Comparison of ENCODE assay signal across 26 cellular contexts in the genomic region with DNA sequence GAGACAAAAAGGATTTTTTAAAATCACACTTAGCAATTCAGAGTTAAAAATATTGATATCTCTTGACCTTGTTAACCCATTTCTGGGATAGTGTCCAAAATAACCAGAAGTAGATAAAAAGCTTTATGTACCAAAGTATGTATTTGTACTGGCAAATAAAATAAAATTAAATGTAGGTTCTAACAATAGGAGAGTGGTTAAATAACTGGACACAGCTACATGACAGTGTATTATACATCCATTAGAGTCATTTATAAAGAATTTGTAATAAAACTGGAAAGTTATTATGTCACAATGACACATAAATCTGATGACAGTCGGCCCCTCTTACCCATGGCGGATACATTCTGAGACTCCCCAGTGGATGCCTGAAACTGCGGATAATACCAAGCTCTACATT. TPM values are rescaled to one million over a fixed set of nuclear protein-coding genes. Genes with fewer than 3 reads are reported as not detected.
DNase-seq lines count a peak whose midpoint lies in the region; ATAC-seq, FAIRE-seq and TF ChIP-seq lines count a peak whose summit lies in the region.
"Had no signal": no experiment of that assay in that cellular context is flagged by ENCODE, and none has a peak within 500 bp of the region (broad histone marks: within the 10 kb centered on the region; RNA-seq: fewer than 3 reads in every experiment).

No MANE protein-coding gene starts in this region.

- no peaks in the 10 kb centered on the region for H3K27me3 ChIP-seq in GM12878 (replicated peaks in 1 of 2; ENCODE audit: control insufficient read depth in 2 of 2, insufficient read depth in 2 of 2, low read length in 1 of 2)
- H3K27me3 ChIP-seq in pancreas = no peaks in the 10 kb centered on the region
- H3K27me3 ChIP-seq: BLaER1 had no signal

- H3K27ac ChIP-seq in GM12878 (ENCODE audit: control insufficient read depth, insufficient read depth) (no peak overlapping the region), pancreas (no peak overlapping the region)
- H3K27ac ChIP-seq: BLaER1, HL-60 had no signal

- H3K4me1 ChIP-seq in GM12878 (ENCODE audit: control insufficient read depth, insufficient read depth, low read length) = no peaks in the 10 kb centered on the region
- peaks cover 0 to 16% (median 6%) of the 10 kb centered on the region in 3 donors for H3K4me1 ChIP-seq in pancreas
- H3K4me1 ChIP-seq: BLaER1, Caco-2 had no signal

- peak; percentile 31 for DNase-seq in EL
- peak; percentile 22 for DNase-seq in HTR-8/SVneo (ENCODE audit: insufficient read length, low spot score)
- DNase-seq in GM12878 (ENCODE audit: low read depth, low spot score) = no peak
- no peak for DNase-seq in pancreas
- DNase-seq in activated naive CD4-positive, alpha-beta T cell treated with anti-CD3 and anti-CD28 coated beads for 36 hours = no peak
- no peak for DNase-seq in glutamatergic neuron
- DNase-seq: ACHN; Caco-2; CD4-positive, alpha-beta T cell; DMS 273 treated with DMSO at 0.1 percent for 48 hours; DMS79 treated with DMSO at 0.1 percent for 48 hours; HFFc6; KBM-7; NCI-H1105; NCI-H146; NCI-H2029; NCI-H2171; NCI-H345; NCI-H524; NCI-H774; Right ventricle myocardium superior; SW 1271 had no signal

- no peak for TF ChIP-seq EP300 in GM12878 (IDR thresholded peaks at IDR 0.05; ENCODE audit: borderline replicate concordance in 1 of 2, control insufficient read depth in 1 of 2, low read depth in 2 of 2, low read length in 2 of 2)

- no peaks in the 10 kb centered on the region; the same call in 1 of the 3 replicates for H3K9me3 ChIP-seq in GM12878 (replicated peaks; ENCODE audit: control insufficient read depth, insufficient read depth, low read length)
- no peaks in the 10 kb centered on the region for H3K9me3 ChIP-seq in pancreas
- H3K9me3 ChIP-seq: Caco-2 had no signal

- ATAC-seq in GM12878 (no peak), pancreas (peak in 3 of 4 donors; percentile 47 to 83 (median 73)), HG03432 (IDR thresholded peaks at IDR 0.05; ENCODE audit: unreplicated experiment) (no peak)

- H3K4me2 ChIP-seq in GM12878 (ENCODE audit: control insufficient read depth, insufficient read depth) = no peak overlapping the region
- H3K4me2 ChIP-seq: BLaER1 had no signal

- H3K4me3 ChIP-seq in GM12878 = no peak overlapping the region
- no peak overlapping the region for H3K4me3 ChIP-seq in pancreas
- H3K4me3 ChIP-seq: BLaER1 had no signal

- TF ChIP-seq CTCF in GM12878 (IDR thresholded peaks at IDR 0.05 in 2 of 3, conservative IDR thresholded peaks at IDR 0.05 in 1 of 3; ENCODE audit: control insufficient read depth in 2 of 3, extremely low read depth in 1 of 3, insufficient read depth in 1 of 3, low read depth in 3 of 3, low read length in 3 of 3) = no peak
- TF ChIP-seq CTCF in pancreas (IDR thresholded peaks at IDR 0.05) = no peak
- TF ChIP-seq CTCF in glutamatergic neuron (IDR thresholded peaks at IDR 0.05; ENCODE audit: partially characterized antibody, unreplicated experiment) = no peak

- WGBS in GM12878 (ENCODE audit: insufficient coverage, insufficient replicate concordance, low lambda C conversion rate, missing lambda C conversion rate) = 98% methylated on average over 3 of the region's 3 CpGs
- 36 to 38% methylated on average over 3 of the region's 3 CpGs for WGBS in pancreas, 2 donors

- no peak for TF ChIP-seq POLR2A in GM12878 (IDR thresholded peaks at IDR 0.05; ENCODE audit: low read depth, low read length)

- in situ Hi-C loops in GM12878 (cut with MboI) = no loop called here

- POLR2A ChIA-PET in GM12878 (lab: Charles Lee) = no interaction called here

- H2AFZ ChIP-seq in GM12878 (ENCODE audit: control insufficient read depth, low read depth, low read length) = no peak overlapping the region

- H3K79me2 ChIP-seq in GM12878 (ENCODE audit: control insufficient read depth, insufficient read depth, low read length) = peaks cover 14% of the 10 kb centered on the region

- TF ChIP-seq RAD21 in GM12878 (IDR thresholded peaks at IDR 0.05; ENCODE audit: insufficient read depth, low read depth, low read length) = no peak

- no peaks in the 10 kb centered on the region for H3K9me3 Mint-ChIP-seq in activated naive CD4-positive, alpha-beta T cell treated with anti-CD3 and anti-CD28 coated beads for 36 hours
- H3K9me3 Mint-ChIP-seq in glutamatergic neuron (ENCODE audit: unreplicated experiment) = no peaks in the 10 kb centered on the region
- H3K9me3 Mint-ChIP-seq: HFFc6 had no signal

- SMC1A ChIA-PET in GM12878 (lab: Charles Lee; ENCODE audit: uncharacterized antibody, unreplicated experiment) = interaction anchor here (0.7 to 1.8 kb wide), 5 partner anchors 14 to 28 kb away, joined by 3 to 7 read pairs (median 4); no protein-coding TSS in a partner anchor

- no peaks in the 10 kb centered on the region for H3K4me1 Mint-ChIP-seq in activated naive CD4-positive, alpha-beta T cell treated with anti-CD3 and anti-CD28 coated beads for 36 hours (ENCODE audit: low read depth)
- no peaks in the 10 kb centered on the region for H3K4me1 Mint-ChIP-seq in glutamatergic neuron (ENCODE audit: low read depth, unreplicated experiment)

- H3K27me3 Mint-ChIP-seq in activated naive CD4-positive, alpha-beta T cell treated with anti-CD3 and anti-CD28 coated beads for 36 hours (ENCODE audit: low read depth) = peaks cover 12% of the 10 kb centered on the region
- H3K27me3 Mint-ChIP-seq in glutamatergic neuron (ENCODE audit: unreplicated experiment) = no peaks in the 10 kb centered on the region

- intact Hi-C loops in GM12878 (cut with micrococcal nuclease; ENCODE audit: unreplicated experiment) = no loop called here
- intact Hi-C loops in pancreas (cut with DNase I) = no loop called here
- intact Hi-C loops in activated naive CD4-positive, alpha-beta T cell treated with anti-CD3 and anti-CD28 coated beads for 36 hours (cut with micrococcal nuclease) = no loop called here

- FAIRE-seq in HTR-8/SVneo (lab: Jason Lieb, UNC) (peak; percentile 36), GM12878 (lab: Jason Lieb, UNC) (peak; percentile 75), pancreas (lab: Jason Lieb, UNC) (peak; percentile 53)
- FAIRE-seq: GM18507 had no signal

- RAD21 ChIA-PET in GM12878 (lab: Charles Lee; ENCODE audit: unreplicated experiment) = no interaction called here

- H3K4me3 Mint-ChIP-seq in activated naive CD4-positive, alpha-beta T cell treated with anti-CD3 and anti-CD28 coated beads for 36 hours = no peak overlapping the region
- H3K4me3 Mint-ChIP-seq in glutamatergic neuron (ENCODE audit: unreplicated experiment) = no peak overlapping the region
- H3K4me3 Mint-ChIP-seq: CD4-positive, alpha-beta T cell; HFFc6 had no signal

- no peak overlapping the region for H3K27ac Mint-ChIP-seq in activated naive CD4-positive, alpha-beta T cell treated with anti-CD3 and anti-CD28 coated beads for 36 hours
- no peak overlapping the region for H3K27ac Mint-ChIP-seq in glutamatergic neuron (ENCODE audit: unreplicated experiment)
- H3K27ac Mint-ChIP-seq: CD4-positive, alpha-beta T cell had no signal

- CTCF ChIA-PET in GM12878 (lab: Yijun Ruan, JAX) = interaction anchor here (1.0 to 1.4 kb wide), 2 partner anchors 16 to 43 kb away, joined by 3 read pairs; no protein-coding TSS in a partner anchor
- CTCF ChIA-PET in activated naive CD4-positive, alpha-beta T cell treated with anti-CD3 and anti-CD28 coated beads for 36 hours (lab: Charles Lee) = no interaction called here

- no TSS peak for BruUV-seq in GM12878 (replicated peaks; lab: Mats Ljungman, UMichigan)

- no peaks in the 10 kb centered on the region for H3K36me3 Mint-ChIP-seq in activated naive CD4-positive, alpha-beta T cell treated with anti-CD3 and anti-CD28 coated beads for 36 hours (ENCODE audit: low read depth)
- no peaks in the 10 kb centered on the region for H3K36me3 Mint-ChIP-seq in glutamatergic neuron (ENCODE audit: unreplicated experiment)

- no peaks in the 10 kb centered on the region for H4K20me1 ChIP-seq in GM12878 (ENCODE audit: control insufficient read depth, insufficient read depth)
- H4K20me1 ChIP-seq: BLaER1 had no signal

- peaks cover 2 to 9% of the 10 kb centered on the region in 2 experiments; a peak in 3 of 4 replicates for H3K36me3 ChIP-seq in GM12878 (ENCODE audit: control insufficient read depth in 2 of 2, insufficient read depth in 2 of 2, low read length in 1 of 2)
- H3K36me3 ChIP-seq in pancreas = no peaks in the 10 kb centered on the region
- H3K36me3 ChIP-seq: BLaER1 had no signal

- no peak overlapping the region for H3K9ac ChIP-seq in GM12878 (ENCODE audit: control insufficient read depth, insufficient read depth, low read length)
- H3K9ac ChIP-seq: BLaER1 had no signal

TF ChIP-seq in GM12878, 131 proteins besides CTCF, POLR2A, EP300 and RAD21 (continues in another document):
- TF ChIP-seq BMI1 (IDR thresholded peaks at IDR 0.05; ENCODE audit: borderline replicate concordance) (no peak), LARP7 (IDR thresholded peaks at IDR 0.05) (no peak)

RNA-seq across cellular contexts. Expression of a gene that starts 34.0 kb away (rescaled TPM):
- total RNA-seq in GM12878 (2013; cell fraction: nucleolus; rRNA removed) = 49.7 and 52.1 TPM in 2 replicates
- total RNA-seq in GM12878 (2014; rRNA removed) = 37.2 and 40.4 TPM in 2 replicates
- 53.6 TPM in 2 replicates for total RNA-seq in GM12878 (2014; rRNA removed; fragmentation: Illumina TruSeq; extraction: Trizol)
- total RNA-seq in GM12878 (2021) = 47.2 and 51.7 TPM in 2 replicates
- polyA plus RNA-seq in GM12878 (2011; ENCODE audit: low read depth) = 13.3 TPM
- 48.0 and 80.9 TPM in 2 replicates for polyA plus RNA-seq in GM12878 (2011; rRNA removed)
- polyA plus RNA-seq in GM12878 (2011; cell fraction: cytosol; rRNA removed) = 14.4 and 15.3 TPM in 2 replicates
- 14.0 and 16.0 TPM in 2 replicates for polyA plus RNA-seq in GM12878 (2011; cell fraction: nucleus; rRNA removed)
- 17.7 and 25.6 TPM in 2 replicates for polyA plus RNA-seq in GM12878 (2012)
- 33.9 and 41.1 TPM in 2 replicates for polyA plus RNA-seq in GM12878 (2014; fragmentation: Illumina TruSeq; extraction: Trizol)
- 10 to 100 TPM in 1 of 2 experiments, 1 to 10 TPM in 1; 7.9 to 13.1 TPM for polyA plus RNA-seq in GM12878 (2014; fragmentation: Nextera tagmentation; extraction: Ambion mirVana)
- polyA plus RNA-seq in GM12878 (2014; rRNA removed) = 19.2 and 25.2 TPM in 2 replicates
- 10 to 100 TPM; 17.6 to 38.1 TPM for polyA plus RNA-seq in GM12878 (2016; fragmentation: Nextera tagmentation; extraction: Ambion mirVana)
- polyA minus RNA-seq in GM12878 (2011; rRNA and poly(A)+ RNA removed) = 32.5 and 45.8 TPM in 2 replicates
- 22.6 and 33.0 TPM in 2 replicates for polyA minus RNA-seq in GM12878 (2011; cell fraction: cytosol; rRNA and poly(A)+ RNA removed)
- polyA minus RNA-seq in GM12878 (2011; cell fraction: nucleus; rRNA and poly(A)+ RNA removed) = 14.7 and 16.2 TPM in 2 replicates
- 1 to 10 TPM in 5 of 6 donors, under 1 TPM in 1; 0.94 to 9.5 (median 3.4) TPM for total RNA-seq in pancreas
- 1 to 10 TPM in 1 of 2 donors, under 1 TPM in 1; 0.61 to 2.0 TPM for polyA plus RNA-seq in pancreas
- total RNA-seq in activated naive CD4-positive, alpha-beta T cell treated with anti-CD3 and anti-CD28 coated beads for 36 hours = 1 to 10 TPM; 7.9 to 9.2 TPM
- total RNA-seq in glutamatergic neuron (ENCODE audit: unreplicated experiment) = 5.3 TPM

Comparison
In these comparisons a context has a peak if more than half of its experiments do, and no peak if none do; other contexts are left out.
1. DNase-seq: peak in EL (single experiment) and HTR-8/SVneo (single experiment); none in GM12878 (single experiment), pancreas (0 of 6), activated naive CD4-positive, alpha-beta T cell treated with anti-CD3 and anti-CD28 coated beads for 36 hours (single experiment) and glutamatergic neuron (single experiment).
2. ATAC-seq: peak in pancreas (3 of 4); none in GM12878 (single experiment) and HG03432 (single experiment).